In genomic region chr21:41477641-41478318, GRCh38 we compare ENCODE assay signal across 1 cellular context.
TF ChIP-seq lines count a peak whose summit lies in the region.

No MANE protein-coding gene starts in this region.

TF ChIP-seq in WTC11, 78 proteins besides CTCF, POLR2A, EP300 and RAD21 (continued from another document):
- TF ChIP-seq ATF2 (CRISPR knock-in tag; IDR thresholded peaks at IDR 0.05; ENCODE audit: borderline replicate concordance, low read depth) (no peak), MXD4 (CRISPR knock-in tag; IDR thresholded peaks at IDR 0.05; ENCODE audit: borderline replicate concordance) (no peak), GRHL2 (CRISPR knock-in tag; IDR thresholded peaks at IDR 0.05; ENCODE audit: insufficient replicate concordance, severe bottlenecking) (no peak), SMAD4 (CRISPR knock-in tag; IDR thresholded peaks at IDR 0.05) (no peak), TEAD4 (CRISPR knock-in tag; IDR thresholded peaks at IDR 0.05) (peak; percentile 91), ZNF232 (CRISPR knock-in tag; IDR thresholded peaks at IDR 0.05) (no peak), ZNF138 (CRISPR knock-in tag; conservative IDR thresholded peaks at IDR 0.05) (no peak), FOXP4 (CRISPR knock-in tag; IDR thresholded peaks at IDR 0.05) (no peak), ZNF425 (CRISPR knock-in tag; conservative IDR thresholded peaks at IDR 0.05) (no peak), ATF6 (CRISPR knock-in tag; IDR thresholded peaks at IDR 0.05) (no peak), ZNF423 (CRISPR knock-in tag; IDR thresholded peaks at IDR 0.05) (peak; percentile 100), ZNF416 (CRISPR knock-in tag; IDR thresholded peaks at IDR 0.05) (no peak), ZNF263 (CRISPR knock-in tag; IDR thresholded peaks at IDR 0.05; ENCODE audit: low read depth) (no peak), PRRX2 (CRISPR knock-in tag; IDR thresholded peaks at IDR 0.05) (no peak), NFE2L1 (CRISPR knock-in tag; IDR thresholded peaks at IDR 0.05) (no peak), NR2C2 (CRISPR knock-in tag; IDR thresholded peaks at IDR 0.05) (no peak), ZBTB43 (CRISPR knock-in tag; IDR thresholded peaks at IDR 0.05) (0 out of 2 replicates have a peak, but pooled peaks have one; percentile 58), SOX15 (CRISPR knock-in tag; IDR thresholded peaks at IDR 0.05) (no peak), CDX4 (CRISPR knock-in tag; IDR thresholded peaks at IDR 0.05; ENCODE audit: borderline replicate concordance) (no peak), ELF4 (CRISPR knock-in tag; IDR thresholded peaks at IDR 0.05; ENCODE audit: low read depth) (no peak), FOXP1 (CRISPR knock-in tag; IDR thresholded peaks at IDR 0.05; ENCODE audit: borderline replicate concordance) (peak; percentile 76; the same call in 1 of the 2 replicates), GABPB1 (CRISPR knock-in tag; IDR thresholded peaks at IDR 0.05) (no peak), E2F4 (CRISPR knock-in tag; IDR thresholded peaks at IDR 0.05; ENCODE audit: borderline replicate concordance, low read depth) (no peak)
- TF ChIP-seq, protein P1, sequence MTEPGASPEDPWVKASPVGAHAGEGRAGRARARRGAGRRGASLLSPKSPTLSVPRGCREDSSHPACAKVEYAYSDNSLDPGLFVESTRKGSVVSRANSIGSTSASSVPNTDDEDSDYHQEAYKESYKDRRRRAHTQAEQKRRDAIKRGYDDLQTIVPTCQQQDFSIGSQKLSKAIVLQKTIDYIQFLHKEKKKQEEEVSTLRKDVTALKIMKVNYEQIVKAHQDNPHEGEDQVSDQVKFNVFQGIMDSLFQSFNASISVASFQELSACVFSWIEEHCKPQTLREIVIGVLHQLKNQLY (CRISPR knock-in tag; IDR thresholded peaks at IDR 0.05) = no peak
- TF ChIP-seq, protein P2, sequence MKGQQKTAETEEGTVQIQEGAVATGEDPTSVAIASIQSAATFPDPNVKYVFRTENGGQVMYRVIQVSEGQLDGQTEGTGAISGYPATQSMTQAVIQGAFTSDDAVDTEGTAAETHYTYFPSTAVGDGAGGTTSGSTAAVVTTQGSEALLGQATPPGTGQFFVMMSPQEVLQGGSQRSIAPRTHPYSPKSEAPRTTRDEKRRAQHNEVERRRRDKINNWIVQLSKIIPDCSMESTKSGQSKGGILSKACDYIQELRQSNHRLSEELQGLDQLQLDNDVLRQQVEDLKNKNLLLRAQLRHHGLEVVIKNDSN (CRISPR knock-in tag; IDR thresholded peaks at IDR 0.05) = no peak
- TF ChIP-seq, protein P3, sequence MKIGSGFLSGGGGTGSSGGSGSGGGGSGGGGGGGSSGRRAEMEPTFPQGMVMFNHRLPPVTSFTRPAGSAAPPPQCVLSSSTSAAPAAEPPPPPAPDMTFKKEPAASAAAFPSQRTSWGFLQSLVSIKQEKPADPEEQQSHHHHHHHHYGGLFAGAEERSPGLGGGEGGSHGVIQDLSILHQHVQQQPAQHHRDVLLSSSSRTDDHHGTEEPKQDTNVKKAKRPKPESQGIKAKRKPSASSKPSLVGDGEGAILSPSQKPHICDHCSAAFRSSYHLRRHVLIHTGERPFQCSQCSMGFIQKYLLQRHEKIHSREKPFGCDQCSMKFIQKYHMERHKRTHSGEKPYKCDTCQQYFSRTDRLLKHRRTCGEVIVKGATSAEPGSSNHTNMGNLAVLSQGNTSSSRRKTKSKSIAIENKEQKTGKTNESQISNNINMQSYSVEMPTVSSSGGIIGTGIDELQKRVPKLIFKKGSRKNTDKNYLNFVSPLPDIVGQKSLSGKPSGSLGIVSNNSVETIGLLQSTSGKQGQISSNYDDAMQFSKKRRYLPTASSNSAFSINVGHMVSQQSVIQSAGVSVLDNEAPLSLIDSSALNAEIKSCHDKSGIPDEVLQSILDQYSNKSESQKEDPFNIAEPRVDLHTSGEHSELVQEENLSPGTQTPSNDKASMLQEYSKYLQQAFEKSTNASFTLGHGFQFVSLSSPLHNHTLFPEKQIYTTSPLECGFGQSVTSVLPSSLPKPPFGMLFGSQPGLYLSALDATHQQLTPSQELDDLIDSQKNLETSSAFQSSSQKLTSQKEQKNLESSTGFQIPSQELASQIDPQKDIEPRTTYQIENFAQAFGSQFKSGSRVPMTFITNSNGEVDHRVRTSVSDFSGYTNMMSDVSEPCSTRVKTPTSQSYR (CRISPR knock-in tag; IDR thresholded peaks at IDR 0.05) = peak; percentile 95; the same call in 1 of the 2 replicates
TF ChIP-seq in WTC11: peak in this region for 12.
